Comparison of ENCODE assay signal across 9 cellular contexts in the genomic region with DNA sequence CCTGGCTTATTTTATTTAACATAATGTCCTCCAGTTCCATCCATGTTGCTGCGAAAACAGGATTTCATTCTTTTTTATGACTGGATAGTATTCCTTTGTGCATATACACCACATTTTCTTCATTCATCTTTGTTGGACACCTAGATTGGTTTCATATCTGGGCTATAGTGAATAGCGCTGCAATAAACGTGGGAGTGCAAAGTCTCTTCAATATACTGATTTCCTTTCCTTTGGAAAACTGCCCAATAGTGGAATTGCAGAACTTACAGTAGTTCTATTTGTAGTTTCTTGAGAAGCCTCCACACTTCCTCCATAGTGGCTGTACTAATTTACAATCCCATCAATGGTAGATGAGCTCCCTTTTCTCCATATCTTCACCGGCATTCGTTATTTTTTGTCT.
"Had no signal": no experiment of that assay in that cellular context is flagged by ENCODE, and none has a peak within 500 bp of the region (broad histone marks: within the 10 kb centered on the region; RNA-seq: fewer than 3 reads in every experiment).

No MANE protein-coding gene starts in this region.

- H2AFZ ChIP-seq: GM23338 had no signal

- H3K4me2 ChIP-seq: GM23338 had no signal

- DNase-seq: H9, HCEC 1CT, IMR-90 had no signal

- H3K4me3 ChIP-seq: GM23338, K562 had no signal

- FAIRE-seq: H1, H54, HTR-8/SVneo, K562 had no signal

- ATAC-seq: GM23338, K562 had no signal

- H3K27ac ChIP-seq: HL-60 had no signal
